Comparison of ENCODE assay signal across 9 cellular contexts in the genomic region with DNA sequence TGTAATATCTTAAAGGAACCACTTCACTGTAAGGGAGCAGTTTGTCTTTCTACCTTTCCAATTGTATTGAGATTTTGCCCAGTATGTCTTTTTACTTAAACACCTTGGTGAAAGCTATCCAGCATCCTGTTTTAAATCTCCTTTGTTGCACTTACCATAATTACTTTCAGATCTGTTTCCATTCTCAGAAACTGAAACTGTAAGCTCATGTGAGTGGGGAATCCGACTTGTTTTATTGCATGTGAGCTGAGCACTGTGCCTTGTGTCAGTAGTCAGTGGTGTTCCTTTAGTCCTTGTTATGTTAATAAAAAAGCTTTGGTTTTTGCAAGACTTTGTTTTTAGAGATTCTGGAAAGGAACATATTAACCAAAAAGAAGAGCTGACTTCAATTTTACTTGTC. TPM values are rescaled to one million over a fixed set of nuclear protein-coding genes. Genes with fewer than 3 reads are reported as not detected.
A peak's percentile ranks its signal among the peaks of the same experiment; 100 is the strongest.
DNase-seq lines count a peak whose midpoint lies in the region; ATAC-seq and TF ChIP-seq lines count a peak whose summit lies in the region.
"Had no signal": no experiment of that assay in that cellular context is flagged by ENCODE, and none has a peak within 500 bp of the region (broad histone marks: within the 10 kb centered on the region; RNA-seq: fewer than 3 reads in every experiment).

No MANE protein-coding gene starts in this region.

- intact Hi-C loops in IMR-90 (cut with micrococcal nuclease), result no loop called here

- H3K9ac ChIP-seq in IMR-90 (ENCODE audit: low read depth, low read length), result peak overlapping the region; percentile 1; the same call in 1 of the 2 replicates
- H3K9ac ChIP-seq in fibroblast of lung (ENCODE audit: insufficient read depth, low read length), result no peak overlapping the region

- H2AK9ac ChIP-seq in IMR-90 (replicated peaks; ENCODE audit: low read depth, low read length, poor library complexity), result no peak overlapping the region

- H3K27ac ChIP-seq in IMR-90 (ENCODE audit: insufficient read depth, low read length), result no peak overlapping the region
- H3K27ac ChIP-seq in fibroblast of lung (ENCODE audit: insufficient read depth, low read length), result no peak overlapping the region
- H3K27ac ChIP-seq: SJSA1 had no signal

- H3K79me1 ChIP-seq in IMR-90 (ENCODE audit: low read depth in 1 of 2, low read length in 2 of 2), result peaks cover 16 to 57% of the 10 kb centered on the region in 2 experiments

- H3K27me3 ChIP-seq in IMR-90 (ENCODE audit: control insufficient read depth, insufficient read depth, low read length), result no peaks in the 10 kb centered on the region
- H3K27me3 ChIP-seq in fibroblast of lung (ENCODE audit: control insufficient read depth, insufficient read depth, low read length), result no peaks in the 10 kb centered on the region
- H3K27me3 ChIP-seq: SJSA1 had no signal

- CTCF ChIA-PET in IMR-90 (lab: Yijun Ruan, JAX), result interaction anchor here (1.0 kb wide), 2 partner anchors 24 kb away, joined by 3 read pairs; no protein-coding TSS in a partner anchor

- no peak overlapping the region for H3K56ac ChIP-seq in IMR-90 (ENCODE audit: extremely low read depth, insufficient read depth, low read length)

- H3K9me1 ChIP-seq in IMR-90 (ENCODE audit: insufficient read depth, low read length), result peaks cover 10% of the 10 kb centered on the region

- H3K36me3 ChIP-seq in IMR-90 (ENCODE audit: control insufficient read depth, insufficient read depth, low read length) (peaks cover 3% of the 10 kb centered on the region), fibroblast of lung (ENCODE audit: control insufficient read depth, insufficient read depth, low read length) (no peaks in the 10 kb centered on the region)
- H3K36me3 ChIP-seq: SJSA1 had no signal

- ATAC-seq in GM21381 (IDR thresholded peaks at IDR 0.05; ENCODE audit: unreplicated experiment) (peak; percentile 70), IMR-90 (ENCODE audit: low read depth) (no peak)

- BruUV-seq in IMR-90 (replicated peaks; lab: Mats Ljungman, UMichigan), result no TSS peak

- H2BK15ac ChIP-seq in IMR-90 (ENCODE audit: low read depth, low read length), result no peak overlapping the region

- no peak overlapping the region for H2BK120ac ChIP-seq in IMR-90 (ENCODE audit: low read depth, low read length)

- no peak overlapping the region for H3K4me3 ChIP-seq in IMR-90 (ENCODE audit: insufficient read depth, low read depth, low read length)
- peak overlapping the region in 2 of 4 experiments; percentile 12 to 17 for H3K4me3 ChIP-seq in fibroblast of lung (replicated peaks in 1 of 4; ENCODE audit: control extremely low read depth in 1 of 4, insufficient read depth in 1 of 4, low read depth in 3 of 4, low read length in 4 of 4)
- H3K4me3 ChIP-seq: SJSA1 had no signal

- no peak overlapping the region for H2AK5ac ChIP-seq in IMR-90 (ENCODE audit: low read depth, low read length)

- no peak for TF ChIP-seq RAD21 in IMR-90 (IDR thresholded peaks at IDR 0.05; ENCODE audit: low read length)

- no peak overlapping the region for H3K18ac ChIP-seq in IMR-90 (ENCODE audit: low read depth, low read length)

- no peak overlapping the region for H2AFZ ChIP-seq in IMR-90 (replicated peaks; ENCODE audit: low read length, poor library complexity)
- H2AFZ ChIP-seq in fibroblast of lung (ENCODE audit: low read length), result no peak overlapping the region

- POLR2A ChIA-PET in IMR-90 (lab: Charles Lee; ENCODE audit: unreplicated experiment), result interaction anchor here (0.5 kb wide), 1 partner anchor 89 kb away, joined by 4 read pairs; no protein-coding TSS in a partner anchor

- no peak overlapping the region for H4K5ac ChIP-seq in IMR-90 (ENCODE audit: low read depth, low read length)

- WGBS in IMR-90 (ENCODE audit: extremely low coverage in 2 of 2, insufficient read length in 1 of 2), 2 experiments, result no CpG with 5 or more reads among the region's 1 CpG

- H4K20me1 ChIP-seq in IMR-90 (ENCODE audit: insufficient read depth, low read length) (peaks cover 18% of the 10 kb centered on the region), fibroblast of lung (ENCODE audit: control insufficient read depth, extremely low read depth, insufficient read depth, low read length) (no peaks in the 10 kb centered on the region)

- H3K4me1 ChIP-seq in IMR-90 (ENCODE audit: control insufficient read depth, insufficient read depth, low read length), result peaks cover 7% of the 10 kb centered on the region
- H3K4me1 ChIP-seq in fibroblast of lung (ENCODE audit: control insufficient read depth, extremely low read depth, insufficient read depth, low read length), result no peaks in the 10 kb centered on the region

- in situ Hi-C loops in IMR-90 (cut with MboI; ENCODE audit: low sequenced_read_pairs), result no loop called here

- no peak overlapping the region for H2BK5ac ChIP-seq in IMR-90 (ENCODE audit: low read depth, low read length, poor library complexity, severe bottlenecking)

- H4K8ac ChIP-seq in IMR-90 (ENCODE audit: low read depth in 2 of 2, low read length in 2 of 2), result no peak overlapping the region

- no peak overlapping the region for H3K14ac ChIP-seq in IMR-90 (replicated peaks; ENCODE audit: low read depth, low read length)

- H3K23ac ChIP-seq in IMR-90 (ENCODE audit: low read depth, low read length), result no peak overlapping the region

- TF ChIP-seq CTCF in IMR-90 (conservative IDR thresholded peaks at IDR 0.05; ENCODE audit: low read depth, low read length) (no peak), fibroblast of lung (conservative IDR thresholded peaks at IDR 0.05 in 1 of 2, IDR thresholded peaks at IDR 0.05 in 1 of 2; ENCODE audit: low read depth in 1 of 2, low read length in 2 of 2) (no peak)

- peak overlapping the region; percentile 79; the same call in 1 of the 2 replicates for H3K4me2 ChIP-seq in IMR-90 (ENCODE audit: low read depth, low read length)
- peak overlapping the region; percentile 71 for H3K4me2 ChIP-seq in fibroblast of lung (ENCODE audit: extremely low read depth, insufficient read depth, low read length)

- no peaks in the 10 kb centered on the region for H3K9me3 ChIP-seq in IMR-90 (ENCODE audit: control insufficient read depth, insufficient read depth, low read length)
- no peaks in the 10 kb centered on the region for H3K9me3 ChIP-seq in fibroblast of lung (ENCODE audit: control insufficient read depth, insufficient read depth, low read depth, low read length)
- H3K9me3 ChIP-seq: SJSA1 had no signal

- no peak overlapping the region for H3K4ac ChIP-seq in IMR-90 (ENCODE audit: low read depth, low read length)

- TF ChIP-seq POLR2A in IMR-90 (IDR thresholded peaks at IDR 0.05; ENCODE audit: low read depth, low read length), result no peak

- dilution Hi-C loops in IMR-90 (cut with HindIII; ENCODE audit: low sequenced_read_pairs, unreplicated experiment), result no loop called here

- DNase-seq in AG20443 (ENCODE audit: low spot score), result peak; percentile 15
- DNase-seq in IMR-90, result peak; percentile 51
- DNase-seq in fibroblast of lung (ENCODE audit: low read depth in 2 of 2), result peak; percentile 41 to 46
- DNase-seq in anterior cingulate cortex (lab: John Stamatoyannopoulos, UW), result no peak
- no peak for DNase-seq in SHP77 (lab: John Stamatoyannopoulos, UW)
- no peak for DNase-seq in retina
- no peak for DNase-seq in NCI-H1930 (lab: John Stamatoyannopoulos, UW)

- H3K79me2 ChIP-seq in fibroblast of lung (ENCODE audit: control insufficient read depth, insufficient read depth, low read length), result peaks cover 23% of the 10 kb centered on the region

- H4K91ac ChIP-seq in IMR-90 (ENCODE audit: insufficient read depth, low read depth, low read length), result no peak overlapping the region

- H2BK20ac ChIP-seq in IMR-90 (ENCODE audit: low read depth, low read length), result no peak overlapping the region

TF ChIP-seq in IMR-90, 13 proteins besides CTCF, POLR2A, EP300 and RAD21:
- TF ChIP-seq RCOR1 (IDR thresholded peaks at IDR 0.05; ENCODE audit: insufficient replicate concordance, low read length), result no peak
- TF ChIP-seq SMC3 (IDR thresholded peaks at IDR 0.05; ENCODE audit: low read depth, low read length), result no peak
- TF ChIP-seq, protein P1, sequence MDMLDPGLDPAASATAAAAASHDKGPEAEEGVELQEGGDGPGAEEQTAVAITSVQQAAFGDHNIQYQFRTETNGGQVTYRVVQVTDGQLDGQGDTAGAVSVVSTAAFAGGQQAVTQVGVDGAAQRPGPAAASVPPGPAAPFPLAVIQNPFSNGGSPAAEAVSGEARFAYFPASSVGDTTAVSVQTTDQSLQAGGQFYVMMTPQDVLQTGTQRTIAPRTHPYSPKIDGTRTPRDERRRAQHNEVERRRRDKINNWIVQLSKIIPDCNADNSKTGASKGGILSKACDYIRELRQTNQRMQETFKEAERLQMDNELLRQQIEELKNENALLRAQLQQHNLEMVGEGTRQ (IDR thresholded peaks at IDR 0.05; ENCODE audit: low read depth, low read length), result no peak
- TF ChIP-seq RFX5 (IDR thresholded peaks at IDR 0.05; ENCODE audit: low read depth, low read length), result no peak
- no peak for TF ChIP-seq CEBPB (IDR thresholded peaks at IDR 0.05; ENCODE audit: low read depth, low read length)
- TF ChIP-seq, protein P2, sequence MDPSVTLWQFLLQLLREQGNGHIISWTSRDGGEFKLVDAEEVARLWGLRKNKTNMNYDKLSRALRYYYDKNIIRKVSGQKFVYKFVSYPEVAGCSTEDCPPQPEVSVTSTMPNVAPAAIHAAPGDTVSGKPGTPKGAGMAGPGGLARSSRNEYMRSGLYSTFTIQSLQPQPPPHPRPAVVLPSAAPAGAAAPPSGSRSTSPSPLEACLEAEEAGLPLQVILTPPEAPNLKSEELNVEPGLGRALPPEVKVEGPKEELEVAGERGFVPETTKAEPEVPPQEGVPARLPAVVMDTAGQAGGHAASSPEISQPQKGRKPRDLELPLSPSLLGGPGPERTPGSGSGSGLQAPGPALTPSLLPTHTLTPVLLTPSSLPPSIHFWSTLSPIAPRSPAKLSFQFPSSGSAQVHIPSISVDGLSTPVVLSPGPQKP (IDR thresholded peaks at IDR 0.05; ENCODE audit: borderline replicate concordance, low read depth, low read length), result no peak

RNA-seq across cellular contexts. Expression of a gene that starts 42.2 kb away (rescaled TPM):
- 93.7 and 94.7 TPM in 2 replicates for total RNA-seq in IMR-90 (2012; rRNA removed)
- polyA plus RNA-seq in IMR-90 (2012; rRNA removed), result 13.5 and 15.9 TPM in 2 replicates
- polyA plus RNA-seq in IMR-90 (2012; cell fraction: cytosol; rRNA removed), result 3.4 and 4.9 TPM in 2 replicates
- 1.3 and 16.0 TPM in 2 replicates for polyA plus RNA-seq in IMR-90 (2012; cell fraction: nucleus; rRNA removed; ENCODE audit: low replicate concordance)
- total RNA-seq in fibroblast of lung, result 53.7 and 61.8 TPM in 2 replicates
- 49.1 and 52.8 TPM in 2 replicates for polyA plus RNA-seq in fibroblast of lung
- 21.4 and 22.0 TPM in 2 replicates for polyA plus RNA-seq in fibroblast of lung (2012)
- polyA minus RNA-seq in fibroblast of lung (ENCODE audit: low replicate concordance), result 5.0 and 10.0 TPM in 2 replicates

Comparison
In these comparisons a context has a peak if more than half of its experiments do, and no peak if none do; other contexts are left out.
1. DNase-seq: peak in AG20443 (single experiment), IMR-90 (single experiment) and fibroblast of lung (2 of 2); none in anterior cingulate cortex (0 of 58), SHP77 (0 of 2), retina (single experiment) and NCI-H1930 (0 of 2).